10 cellular contexts compared by ENCODE assay signal in the genomic region with DNA sequence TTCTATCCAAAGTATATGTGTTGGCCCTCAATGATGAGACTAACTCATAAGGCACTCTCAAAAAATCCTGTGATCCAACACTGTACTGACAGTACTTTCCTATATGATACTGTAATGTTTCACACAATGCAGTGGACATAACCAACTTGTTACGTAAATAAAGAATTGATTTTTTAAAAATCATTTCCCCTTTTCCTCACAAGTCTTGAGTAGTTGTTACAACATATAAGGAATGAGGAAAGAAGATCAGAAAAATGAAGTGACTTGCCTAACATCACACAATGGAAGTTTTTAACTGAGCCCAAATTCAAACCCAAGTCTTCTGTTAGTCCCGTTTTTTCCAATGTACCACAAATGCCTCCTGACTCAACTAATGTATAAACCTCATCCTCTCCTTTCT. TPM values are rescaled to one million over a fixed set of nuclear protein-coding genes. Genes with fewer than 3 reads are reported as not detected.
DNase-seq lines count a peak whose midpoint lies in the region; ATAC-seq, FAIRE-seq and TF ChIP-seq lines count a peak whose summit lies in the region.
"Had no signal": no experiment of that assay in that cellular context is flagged by ENCODE, and none has a peak within 500 bp of the region (broad histone marks: within the 10 kb centered on the region; RNA-seq: fewer than 3 reads in every experiment).

No MANE protein-coding gene starts in this region.

- H3K9ac ChIP-seq in GM12878 (ENCODE audit: control insufficient read depth, insufficient read depth, low read length), result no peak overlapping the region

- TF ChIP-seq RAD21 in GM12878 (IDR thresholded peaks at IDR 0.05; ENCODE audit: insufficient read depth, low read depth, low read length), result no peak

- peak overlapping the region; percentile 11 to 97 (median 75) for H3K27ac Mint-ChIP-seq in CD4-positive, alpha-beta memory T cell
- H3K27ac Mint-ChIP-seq in nephron, result peak overlapping the region in 2 of 3 experiments; percentile 33 to 38

- intact Hi-C loops in CD4-positive, alpha-beta memory T cell (cut with micrococcal nuclease), result no loop called here
- intact Hi-C loops in GM12878 (cut with micrococcal nuclease; ENCODE audit: unreplicated experiment), result no loop called here
- intact Hi-C loops in sciatic nerve (cut with DNase I), result no loop called here

- no peak for DNase-seq in CD4-positive, alpha-beta memory T cell
- DNase-seq in MV-4-11 (lab: John Stamatoyannopoulos, UW) (peak; percentile 84), GM12878 (ENCODE audit: low read depth, low spot score) (no peak), sciatic nerve (ENCODE audit: low spot score) (no peak), COR-L47 (lab: John Stamatoyannopoulos, UW) (no peak)
- DNase-seq in stimulated activated CD4-positive, alpha-beta T cell treated with anti-CD3 and anti-CD28 coated beads, Interleukin-4, amount 100 ng/mL, for 1 hour, result no peak
- DNase-seq: glutamatergic neuron, NCI-H1105 had no signal

- CTCF ChIA-PET in CD4-positive, alpha-beta memory T cell (lab: Charles Lee; ENCODE audit: partially characterized antibody), result no interaction called here
- CTCF ChIA-PET in GM12878 (lab: Yijun Ruan, JAX), result no interaction called here

- H3K27me3 Mint-ChIP-seq in CD4-positive, alpha-beta memory T cell, result no peaks in the 10 kb centered on the region
- no peaks in the 10 kb centered on the region for H3K27me3 Mint-ChIP-seq in nephron (ENCODE audit: low read depth)

- POLR2A ChIA-PET in CD4-positive, alpha-beta memory T cell (lab: Charles Lee; ENCODE audit: partially characterized antibody), result interaction anchor here (0.5 to 8.0 kb wide), 5 partner anchors 10 to 187 kb away, joined by 3 to 190 read pairs (median 6); a partner anchor contains a TSS
- POLR2A ChIA-PET in GM12878 (lab: Charles Lee), result interaction anchor here (0.6 to 0.7 kb wide), 3 partner anchors 40 to 226 kb away, joined by 3 to 5 read pairs (median 4); no protein-coding TSS in a partner anchor

- H3K27me3 ChIP-seq in CD4-positive, alpha-beta memory T cell (ENCODE audit: insufficient read depth, low read length), result no peaks in the 10 kb centered on the region
- no peaks in the 10 kb centered on the region for H3K27me3 ChIP-seq in GM12878 (replicated peaks in 1 of 2; ENCODE audit: control insufficient read depth in 2 of 2, insufficient read depth in 2 of 2, low read length in 1 of 2)

- no peak for ATAC-seq in GM12878
- ATAC-seq in sciatic nerve, result no peak
- no peak for ATAC-seq in GM18858 (IDR thresholded peaks at IDR 0.05; ENCODE audit: unreplicated experiment)

- peaks cover 14% of the 10 kb centered on the region for H3K36me3 ChIP-seq in CD4-positive, alpha-beta memory T cell (ENCODE audit: insufficient read depth, low read length)
- peaks cover 3 to 26% of the 10 kb centered on the region in 2 experiments for H3K36me3 ChIP-seq in GM12878 (ENCODE audit: control insufficient read depth in 2 of 2, insufficient read depth in 2 of 2, low read length in 1 of 2)

- H3K27ac ChIP-seq in CD4-positive, alpha-beta memory T cell (ENCODE audit: low read depth, low read length), result no peak overlapping the region
- H3K27ac ChIP-seq in GM12878 (ENCODE audit: control insufficient read depth, insufficient read depth), result no peak overlapping the region

- H3K4me2 ChIP-seq in GM12878 (ENCODE audit: control insufficient read depth, insufficient read depth), result no peak overlapping the region

- H3K4me3 Mint-ChIP-seq in CD4-positive, alpha-beta memory T cell, result peak overlapping the region; percentile 18 to 79 (median 39)
- no peak overlapping the region for H3K4me3 Mint-ChIP-seq in nephron

- peaks cover 19 to 51% of the 10 kb centered on the region in 2 donors for H3K36me3 Mint-ChIP-seq in CD4-positive, alpha-beta memory T cell
- peaks cover 39% of the 10 kb centered on the region for H3K36me3 Mint-ChIP-seq in nephron (ENCODE audit: low read depth)

- WGBS in GM12878 (ENCODE audit: insufficient coverage, insufficient replicate concordance, low lambda C conversion rate, missing lambda C conversion rate), result 95% methylated on average over 2 of the region's 2 CpGs

- BruUV-seq in GM12878 (replicated peaks; lab: Mats Ljungman, UMichigan), result TSS peak; percentile 7

- H2AFZ ChIP-seq in GM12878 (ENCODE audit: control insufficient read depth, low read depth, low read length), result no peak overlapping the region

- in situ Hi-C loops in GM12878 (cut with MboI), result no loop called here

- H3K4me3 ChIP-seq in CD4-positive, alpha-beta memory T cell (ENCODE audit: low read length in 2 of 2), result no peak overlapping the region
- H3K4me3 ChIP-seq in GM12878, result no peak overlapping the region

- no peaks in the 10 kb centered on the region for H3K9me3 Mint-ChIP-seq in CD4-positive, alpha-beta memory T cell
- H3K9me3 Mint-ChIP-seq in nephron, result peaks cover 3% of the 10 kb centered on the region

- H4K20me1 ChIP-seq in GM12878 (ENCODE audit: control insufficient read depth, insufficient read depth), result peaks cover 5% of the 10 kb centered on the region

- TF ChIP-seq POLR2A in GM12878 (IDR thresholded peaks at IDR 0.05; ENCODE audit: low read depth, low read length), result no peak

- no peaks in the 10 kb centered on the region for H3K9me3 ChIP-seq in CD4-positive, alpha-beta memory T cell (ENCODE audit: control insufficient read depth in 1 of 2, low read length in 2 of 2)
- H3K9me3 ChIP-seq in GM12878 (replicated peaks; ENCODE audit: control insufficient read depth, insufficient read depth, low read length), result no peaks in the 10 kb centered on the region; the same call in 2 of the 3 replicates

- TF ChIP-seq CTCF in GM12878 (IDR thresholded peaks at IDR 0.05 in 2 of 3, conservative IDR thresholded peaks at IDR 0.05 in 1 of 3; ENCODE audit: control insufficient read depth in 2 of 3, extremely low read depth in 1 of 3, insufficient read depth in 1 of 3, low read depth in 3 of 3, low read length in 3 of 3) (no peak), nephron (IDR thresholded peaks at IDR 0.05; ENCODE audit: unreplicated experiment in 3 of 3) (no peak)

- peaks cover 86% of the 10 kb centered on the region for H3K79me2 ChIP-seq in GM12878 (ENCODE audit: control insufficient read depth, insufficient read depth, low read length)

- RAD21 ChIA-PET in GM12878 (lab: Charles Lee; ENCODE audit: unreplicated experiment), result interaction anchor here (0.9 to 1.6 kb wide), 5 partner anchors 17 to 61 kb away, joined by 3 to 6 read pairs (median 4); a partner anchor contains a TSS

- peaks cover 46 to 75% (median 61%) of the 10 kb centered on the region in 4 donors for H3K4me1 Mint-ChIP-seq in CD4-positive, alpha-beta memory T cell
- H3K4me1 Mint-ChIP-seq in nephron, result peaks cover 22% of the 10 kb centered on the region

- no peak for TF ChIP-seq EP300 in GM12878 (IDR thresholded peaks at IDR 0.05; ENCODE audit: borderline replicate concordance in 1 of 2, control insufficient read depth in 1 of 2, low read depth in 2 of 2, low read length in 2 of 2)

- FAIRE-seq in GM12878 (lab: Jason Lieb, UNC), result no peak

- SMC1A ChIA-PET in GM12878 (lab: Charles Lee; ENCODE audit: uncharacterized antibody, unreplicated experiment), result interaction anchor here (0.8 to 1.9 kb wide), 5 partner anchors 8 to 86 kb away, joined by 3 to 4 read pairs (median 4); no protein-coding TSS in a partner anchor

- H3K4me1 ChIP-seq in CD4-positive, alpha-beta memory T cell (ENCODE audit: insufficient read depth, low read length), result peaks cover 76% of the 10 kb centered on the region
- H3K4me1 ChIP-seq in GM12878 (ENCODE audit: control insufficient read depth, insufficient read depth, low read length), result peaks cover 8% of the 10 kb centered on the region

TF ChIP-seq in GM12878, 131 proteins besides CTCF, POLR2A, EP300 and RAD21 (continues in another document):
- TF ChIP-seq, protein P1, sequence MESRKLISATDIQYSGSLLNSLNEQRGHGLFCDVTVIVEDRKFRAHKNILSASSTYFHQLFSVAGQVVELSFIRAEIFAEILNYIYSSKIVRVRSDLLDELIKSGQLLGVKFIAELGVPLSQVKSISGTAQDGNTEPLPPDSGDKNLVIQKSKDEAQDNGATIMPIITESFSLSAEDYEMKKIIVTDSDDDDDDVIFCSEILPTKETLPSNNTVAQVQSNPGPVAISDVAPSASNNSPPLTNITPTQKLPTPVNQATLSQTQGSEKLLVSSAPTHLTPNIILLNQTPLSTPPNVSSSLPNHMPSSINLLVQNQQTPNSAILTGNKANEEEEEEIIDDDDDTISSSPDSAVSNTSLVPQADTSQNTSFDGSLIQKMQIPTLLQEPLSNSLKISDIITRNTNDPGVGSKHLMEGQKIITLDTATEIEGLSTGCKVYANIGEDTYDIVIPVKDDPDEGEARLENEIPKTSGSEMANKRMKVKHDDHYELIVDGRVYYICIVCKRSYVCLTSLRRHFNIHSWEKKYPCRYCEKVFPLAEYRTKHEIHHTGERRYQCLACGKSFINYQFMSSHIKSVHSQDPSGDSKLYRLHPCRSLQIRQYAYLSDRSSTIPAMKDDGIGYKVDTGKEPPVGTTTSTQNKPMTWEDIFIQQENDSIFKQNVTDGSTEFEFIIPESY (IDR thresholded peaks at IDR 0.05), result no peak
- no peak for TF ChIP-seq MTA2 (IDR thresholded peaks at IDR 0.05; ENCODE audit: low read depth)
- no peak for TF ChIP-seq ZNF622 (IDR thresholded peaks at IDR 0.05)
- TF ChIP-seq EZH2 (IDR thresholded peaks at IDR 0.05; ENCODE audit: borderline replicate concordance, control insufficient read depth, low read depth, low read length), result no peak
- TF ChIP-seq HDGF (IDR thresholded peaks at IDR 0.05), result no peak
- TF ChIP-seq SP1 (IDR thresholded peaks at IDR 0.05; ENCODE audit: low read depth, low read length), result no peak
- TF ChIP-seq KLF5 (IDR thresholded peaks at IDR 0.05; ENCODE audit: partially characterized antibody), result no peak
- no peak for TF ChIP-seq FOXK2 (IDR thresholded peaks at IDR 0.05)

RNA-seq across cellular contexts. Expression of a gene that starts 17.2 kb away (rescaled TPM):
- total RNA-seq in CD4-positive, alpha-beta memory T cell, result 100 to 1,000 TPM; 254 to 276 TPM
- polyA plus RNA-seq in CD4-positive, alpha-beta memory T cell, result 100 to 1,000 TPM; 401 to 529 TPM
- 309 and 320 TPM in 2 replicates for total RNA-seq in GM12878 (2013; cell fraction: nucleolus; rRNA removed)
- 334 and 416 TPM in 2 replicates for total RNA-seq in GM12878 (2014; rRNA removed)
- 390 and 401 TPM in 2 replicates for total RNA-seq in GM12878 (2014; rRNA removed; fragmentation: Illumina TruSeq; extraction: Trizol)
- 348 and 360 TPM in 2 replicates for total RNA-seq in GM12878 (2021)
- 133 TPM for polyA plus RNA-seq in GM12878 (2011; ENCODE audit: low read depth)
- polyA plus RNA-seq in GM12878 (2011; rRNA removed), result 909 and 1,265 TPM in 2 replicates
- polyA plus RNA-seq in GM12878 (2011; cell fraction: cytosol; rRNA removed), result 152 and 181 TPM in 2 replicates
- 120 and 153 TPM in 2 replicates for polyA plus RNA-seq in GM12878 (2011; cell fraction: nucleus; rRNA removed)
- polyA plus RNA-seq in GM12878 (2012), result 252 and 315 TPM in 2 replicates
- 547 and 710 TPM in 2 replicates for polyA plus RNA-seq in GM12878 (2014; fragmentation: Illumina TruSeq; extraction: Trizol)
- 100 to 1,000 TPM; 268 to 424 TPM for polyA plus RNA-seq in GM12878 (2014; fragmentation: Nextera tagmentation; extraction: Ambion mirVana)
- 180 and 224 TPM in 2 replicates for polyA plus RNA-seq in GM12878 (2014; rRNA removed)
- polyA plus RNA-seq in GM12878 (2016; fragmentation: Nextera tagmentation; extraction: Ambion mirVana), result 100 to 1,000 TPM; 232 to 423 TPM
- 326 and 414 TPM in 2 replicates for polyA minus RNA-seq in GM12878 (2011; rRNA and poly(A)+ RNA removed)
- polyA minus RNA-seq in GM12878 (2011; cell fraction: cytosol; rRNA and poly(A)+ RNA removed), result 268 and 284 TPM in 2 replicates
- polyA minus RNA-seq in GM12878 (2011; cell fraction: nucleus; rRNA and poly(A)+ RNA removed), result 63.8 and 72.4 TPM in 2 replicates
- 256 TPM for total RNA-seq in sciatic nerve

Comparison
In these comparisons a context has a peak if more than half of its experiments do, and no peak if none do; other contexts are left out.
1. H3K4me3 Mint-ChIP-seq: peak in CD4-positive, alpha-beta memory T cell (8 of 8); none in nephron (0 of 3).